23 cellular contexts compared by ENCODE assay signal in genomic region chrX:154445776-154446175, GRCh38. TPM values are rescaled to one million over a fixed set of nuclear protein-coding genes. Genes with fewer than 3 reads are reported as not detected.
DNase-seq lines count a peak whose midpoint lies in the region; ATAC-seq and TF ChIP-seq lines count a peak whose summit lies in the region.
"Had no signal": no experiment of that assay in that cellular context is flagged by ENCODE, and none has a peak within 500 bp of the region (broad histone marks: within the 10 kb centered on the region; RNA-seq: fewer than 3 reads in every experiment).

No MANE protein-coding gene starts in this region.

- H3K27me3 Mint-ChIP-seq in activated naive CD4-positive, alpha-beta T cell treated with anti-CD3 and anti-CD28 coated beads, Interleukin-2, amount 10 ng/mL, durations not matched to agents 7 days and 5 days, result no peaks in the 10 kb centered on the region
- H3K27me3 Mint-ChIP-seq in type B pancreatic cell, result no peaks in the 10 kb centered on the region
- H3K27me3 Mint-ChIP-seq: activated CD4-positive, alpha-beta memory T cell treated with anti-CD3 and anti-CD28 coated beads, Interleukin-2, amount 10 ng/mL, durations not matched to agents 7 days and 5 days had no signal

- H3K4me2 ChIP-seq in PC-9, result no peak overlapping the region

- TSS peak; percentile 5 for BruUV-seq in PC-9 (replicated peaks; lab: Mats Ljungman, UMichigan)

- H3K4me1 Mint-ChIP-seq in activated naive CD4-positive, alpha-beta T cell treated with anti-CD3 and anti-CD28 coated beads, Interleukin-2, amount 10 ng/mL, durations not matched to agents 7 days and 5 days, result peaks cover 35% of the 10 kb centered on the region
- no peaks in the 10 kb centered on the region for H3K4me1 Mint-ChIP-seq in type B pancreatic cell (ENCODE audit: unreplicated experiment)

- H3K4me3 Mint-ChIP-seq in activated naive CD4-positive, alpha-beta T cell treated with anti-CD3 and anti-CD28 coated beads, Interleukin-2, amount 10 ng/mL, durations not matched to agents 7 days and 5 days, result peak overlapping the region; percentile 40
- H3K4me3 Mint-ChIP-seq in type B pancreatic cell, result peak overlapping the region; percentile 60

- H3K9me3 Mint-ChIP-seq in activated naive CD4-positive, alpha-beta T cell treated with anti-CD3 and anti-CD28 coated beads, Interleukin-2, amount 10 ng/mL, durations not matched to agents 7 days and 5 days, result no peaks in the 10 kb centered on the region
- H3K9me3 Mint-ChIP-seq in activated naive CD4-positive, alpha-beta T cell treated with anti-CD3 and anti-CD28 coated beads, Interleukin-2, amount 50 U/mL, for 72 hours, result no peaks in the 10 kb centered on the region
- no peaks in the 10 kb centered on the region for H3K9me3 Mint-ChIP-seq in type B pancreatic cell
- H3K9me3 Mint-ChIP-seq: activated CD4-positive, alpha-beta memory T cell treated with anti-CD3 and anti-CD28 coated beads, Interleukin-2, amount 10 ng/mL, durations not matched to agents 7 days and 5 days had no signal

- H3F3A ChIP-seq in PC-9 (ENCODE audit: insufficient read depth, low read depth), result peaks cover 13% of the 10 kb centered on the region; the same call in 1 of the 2 replicates

- H3K4me3 ChIP-seq in PC-9 (no peak overlapping the region), fibroblast of the aortic adventitia (ENCODE audit: low read depth, low read length) (peak overlapping the region; percentile 73)
- H3K4me3 ChIP-seq: right atrium auricular region had no signal

- no peak overlapping the region for H3K27ac ChIP-seq in PC-9
- H3K27ac ChIP-seq: adrenal gland, lower lobe of right lung, suprapubic skin had no signal

- no peak for DNase-seq in activated naive CD4-positive, alpha-beta T cell treated with anti-CD3 and anti-CD28 coated beads, Interleukin-2, amount 10 ng/mL, durations not matched to agents 7 days and 5 days
- DNase-seq in activated naive CD4-positive, alpha-beta T cell treated with anti-CD3 and anti-CD28 coated beads, Interleukin-2, amount 50 U/mL, for 72 hours (ENCODE audit: low spot score in 2 of 2), result no peak
- DNase-seq in PC-9, result no peak
- DNase-seq in fibroblast of the aortic adventitia (ENCODE audit: low read depth), result no peak
- DNase-seq in type B pancreatic cell (ENCODE audit: extremely low spot score, unreplicated experiment), result no peak
- no peak for DNase-seq in left ventricle myocardium superior
- DNase-seq in HCEC 1CT, result no peak
- DNase-seq: activated CD4-positive, alpha-beta memory T cell treated with anti-CD3 and anti-CD28 coated beads, Interleukin-2, amount 10 ng/mL, durations not matched to agents 7 days and 5 days; adrenal gland; foreskin fibroblast; GDM1; GOT3; hippocampal formation; lower lobe of right lung; NCI-H187; NCI-H748 treated with DMSO at 0.1 percent for 48 hours; nucleus accumbens; SHP77; stimulated activated CD8-positive, alpha-beta memory T cell treated with anti-CD3 and anti-CD28 coated beads, Interleukin-4, amount 100 ng/mL, for 48 hours had no signal

- H3K36me3 ChIP-seq in PC-9 (ENCODE audit: low read depth), result no peaks in the 10 kb centered on the region

- peaks cover 10% of the 10 kb centered on the region for H3K79me2 ChIP-seq in PC-9 (ENCODE audit: low read depth)

- CTCF ChIA-PET in activated naive CD4-positive, alpha-beta T cell treated with anti-CD3 and anti-CD28 coated beads, Interleukin-2, amount 10 ng/mL, durations not matched to agents 7 days and 5 days (lab: Charles Lee), result no interaction called here
- CTCF ChIA-PET in PC-9 (lab: Charles Lee), result no interaction called here

- no peaks in the 10 kb centered on the region for H3K4me1 ChIP-seq in PC-9 (replicated peaks; ENCODE audit: insufficient read depth)

- H3K9me2 ChIP-seq in PC-9 (ENCODE audit: insufficient read depth), result no peaks in the 10 kb centered on the region

- H3K36me3 Mint-ChIP-seq in activated naive CD4-positive, alpha-beta T cell treated with anti-CD3 and anti-CD28 coated beads, Interleukin-2, amount 10 ng/mL, durations not matched to agents 7 days and 5 days, result peaks cover 16% of the 10 kb centered on the region
- H3K36me3 Mint-ChIP-seq in activated naive CD4-positive, alpha-beta T cell treated with anti-CD3 and anti-CD28 coated beads, Interleukin-2, amount 50 U/mL, for 72 hours, result peaks cover 0 to 6% of the 10 kb centered on the region in 2 donors
- H3K36me3 Mint-ChIP-seq in type B pancreatic cell, result no peaks in the 10 kb centered on the region

- no peaks in the 10 kb centered on the region for H3K9me3 ChIP-seq in PC-9 (ENCODE audit: insufficient read depth, low read depth)
- H3K9me3 ChIP-seq: adrenal gland, lower lobe of right lung, right atrium auricular region, suprapubic skin, vagina had no signal

- H3K27me3 ChIP-seq in PC-9 (ENCODE audit: insufficient read depth, low read depth), result no peaks in the 10 kb centered on the region
- H3K27me3 ChIP-seq: adrenal gland, right atrium auricular region, suprapubic skin, vagina had no signal

- no peak for ATAC-seq in activated naive CD4-positive, alpha-beta T cell treated with anti-CD3 and anti-CD28 coated beads, Interleukin-2, amount 50 U/mL, for 72 hours
- ATAC-seq in left ventricle myocardium superior, result no peak
- ATAC-seq in HG03565 (IDR thresholded peaks at IDR 0.05; ENCODE audit: unreplicated experiment), result no peak
- ATAC-seq: lower lobe of right lung had no signal

- peak overlapping the region; percentile 45 for H3K27ac Mint-ChIP-seq in activated naive CD4-positive, alpha-beta T cell treated with anti-CD3 and anti-CD28 coated beads, Interleukin-2, amount 10 ng/mL, durations not matched to agents 7 days and 5 days
- H3K27ac Mint-ChIP-seq in activated naive CD4-positive, alpha-beta T cell treated with anti-CD3 and anti-CD28 coated beads, Interleukin-2, amount 50 U/mL, for 72 hours, result peak overlapping the region in 1 of 2 donors; percentile 78
- H3K27ac Mint-ChIP-seq in type B pancreatic cell, result no peak overlapping the region
- H3K27ac Mint-ChIP-seq: activated CD4-positive, alpha-beta memory T cell treated with anti-CD3 and anti-CD28 coated beads, Interleukin-2, amount 10 ng/mL, durations not matched to agents 7 days and 5 days had no signal

- no peaks in the 10 kb centered on the region for H4K20me1 ChIP-seq in PC-9 (ENCODE audit: insufficient read depth)

- intact Hi-C loops in PC-9 (cut with micrococcal nuclease; ENCODE audit: unreplicated experiment) (no loop called here), left ventricle myocardium superior (cut with micrococcal nuclease) (no loop called here)

- TF ChIP-seq CTCF in PC-9 (conservative IDR thresholded peaks at IDR 0.05), result no peak
- TF ChIP-seq CTCF in fibroblast of the aortic adventitia (IDR thresholded peaks at IDR 0.05; ENCODE audit: insufficient read depth, low read length), result no peak
- TF ChIP-seq CTCF in type B pancreatic cell (conservative IDR thresholded peaks at IDR 0.05), result no peak

- H2AFZ ChIP-seq in PC-9, result no peak overlapping the region

- POLR2A ChIA-PET in PC-9 (lab: Charles Lee; ENCODE audit: unreplicated experiment), result no interaction called here

RNA-seq across cellular contexts. Expression of gene FAM50A, which starts 1.8 kb away (rescaled TPM):
- 10 to 100 TPM; 53.0 to 68.5 TPM for total RNA-seq in activated naive CD4-positive, alpha-beta T cell treated with anti-CD3 and anti-CD28 coated beads, Interleukin-2, amount 50 U/mL, for 72 hours
- total RNA-seq in PC-9 (2021) (82.1 and 89.4 TPM in 2 replicates), fibroblast of the aortic adventitia (ENCODE audit: low replicate concordance) (39.0 and 99.0 TPM in 2 replicates), type B pancreatic cell (ENCODE audit: low replicate concordance) (59.2 and 63.8 TPM in 2 replicates), left ventricle myocardium superior (48.4 TPM)

RNA-seq across cellular contexts. Expression of gene GDI1, which starts 8.8 kb away (rescaled TPM):
- total RNA-seq in activated naive CD4-positive, alpha-beta T cell treated with anti-CD3 and anti-CD28 coated beads, Interleukin-2, amount 50 U/mL, for 72 hours, result 100 to 1,000 TPM in 1 of 2 donors, 10 to 100 TPM in 1; 96.4 to 213 TPM
- total RNA-seq in PC-9 (2021) (116 and 123 TPM in 2 replicates), fibroblast of the aortic adventitia (ENCODE audit: low replicate concordance) (53.9 and 115 TPM in 2 replicates), type B pancreatic cell (ENCODE audit: low replicate concordance) (105 and 159 TPM in 2 replicates), left ventricle myocardium superior (86.2 TPM)

RNA-seq across cellular contexts. Expression of gene PLXNA3, which starts 12.3 kb away (rescaled TPM):
- 10 to 100 TPM; 37.2 to 40.4 TPM for total RNA-seq in activated naive CD4-positive, alpha-beta T cell treated with anti-CD3 and anti-CD28 coated beads, Interleukin-2, amount 50 U/mL, for 72 hours
- 109 and 124 TPM in 2 replicates for total RNA-seq in PC-9 (2021)
- 11.9 and 25.8 TPM in 2 replicates for total RNA-seq in fibroblast of the aortic adventitia (ENCODE audit: low replicate concordance)
- 62.9 and 85.1 TPM in 2 replicates for total RNA-seq in type B pancreatic cell (ENCODE audit: low replicate concordance)
- total RNA-seq in left ventricle myocardium superior, result 22.0 TPM

RNA-seq across cellular contexts. Expression of gene ATP6AP1, which starts 17.3 kb away (rescaled TPM):
- total RNA-seq in activated naive CD4-positive, alpha-beta T cell treated with anti-CD3 and anti-CD28 coated beads, Interleukin-2, amount 50 U/mL, for 72 hours, result 10 to 100 TPM; 26.9 to 44.5 TPM
- total RNA-seq in PC-9 (2021), result 112 and 119 TPM in 2 replicates
- total RNA-seq in fibroblast of the aortic adventitia (ENCODE audit: low replicate concordance), result 33.2 and 36.1 TPM in 2 replicates
- 105 and 159 TPM in 2 replicates for total RNA-seq in type B pancreatic cell (ENCODE audit: low replicate concordance)
- 81.0 TPM for total RNA-seq in left ventricle myocardium superior

RNA-seq across cellular contexts. Expression of gene LAGE3, which starts 33.3 kb away (rescaled TPM):
- 10 to 100 TPM; 44.9 to 46.0 TPM for total RNA-seq in activated naive CD4-positive, alpha-beta T cell treated with anti-CD3 and anti-CD28 coated beads, Interleukin-2, amount 50 U/mL, for 72 hours
- 63.9 and 82.5 TPM in 2 replicates for total RNA-seq in PC-9 (2021)
- total RNA-seq in fibroblast of the aortic adventitia (ENCODE audit: low replicate concordance), result 19.1 and 31.6 TPM in 2 replicates
- total RNA-seq in type B pancreatic cell (ENCODE audit: low replicate concordance), result 12.9 and 15.9 TPM in 2 replicates
- 20.7 TPM for total RNA-seq in left ventricle myocardium superior
